ENCODE assay signal across 1 cellular context in the genomic region with DNA sequence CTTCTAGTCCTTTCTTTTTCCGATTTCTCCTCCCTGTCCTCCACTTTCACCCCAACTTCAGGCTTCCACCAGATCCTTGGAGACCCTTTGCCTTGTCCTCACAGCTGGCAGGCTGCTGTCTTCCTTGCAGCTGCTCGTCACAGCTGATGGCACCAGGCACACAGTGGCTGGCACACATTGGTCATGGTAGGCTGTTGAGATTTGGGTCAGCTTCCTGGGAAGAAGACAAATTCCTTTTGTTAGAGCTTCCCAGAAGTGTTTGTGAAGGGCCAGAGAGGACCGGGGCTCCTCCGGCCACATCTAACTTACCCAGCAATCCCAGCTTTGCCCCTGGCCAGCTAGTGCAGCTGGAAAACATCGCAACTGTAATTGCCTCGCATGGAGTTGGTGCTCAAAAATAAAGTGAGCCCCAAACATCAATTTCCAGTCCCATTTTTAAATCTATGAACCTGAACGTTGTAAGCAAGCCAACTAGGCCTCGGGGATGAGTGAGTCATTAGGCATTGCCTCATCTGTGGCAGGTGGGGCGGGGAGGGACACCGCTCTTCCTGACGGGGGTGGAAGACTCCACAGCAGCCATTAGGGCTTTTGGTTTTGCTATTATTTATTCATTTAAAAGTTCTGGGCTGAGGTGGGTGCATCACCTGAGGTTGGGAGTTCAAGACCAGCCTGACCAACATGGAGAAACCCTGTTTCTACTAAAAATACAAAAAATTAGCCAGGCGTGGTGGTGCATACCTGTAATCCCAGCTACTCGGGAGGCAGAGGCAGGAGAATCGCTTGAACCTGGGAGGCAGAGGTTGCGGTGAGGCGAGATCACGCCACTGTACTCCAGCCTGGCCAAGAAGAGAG.
A peak's percentile ranks its signal among the peaks of the same experiment; 100 is the strongest.
TF ChIP-seq lines count a peak whose summit lies in the region.

No MANE protein-coding gene starts in this region.

TF ChIP-seq in HepG2, 621 proteins besides CTCF, POLR2A, EP300 and RAD21 (continues in another document):
- TF ChIP-seq, protein P1, sequence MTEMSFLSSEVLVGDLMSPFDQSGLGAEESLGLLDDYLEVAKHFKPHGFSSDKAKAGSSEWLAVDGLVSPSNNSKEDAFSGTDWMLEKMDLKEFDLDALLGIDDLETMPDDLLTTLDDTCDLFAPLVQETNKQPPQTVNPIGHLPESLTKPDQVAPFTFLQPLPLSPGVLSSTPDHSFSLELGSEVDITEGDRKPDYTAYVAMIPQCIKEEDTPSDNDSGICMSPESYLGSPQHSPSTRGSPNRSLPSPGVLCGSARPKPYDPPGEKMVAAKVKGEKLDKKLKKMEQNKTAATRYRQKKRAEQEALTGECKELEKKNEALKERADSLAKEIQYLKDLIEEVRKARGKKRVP (CRISPR knock-in tag; IDR thresholded peaks at IDR 0.05), result peak in 1 of 2 experiments; percentile 64; a peak in 1 of 4 replicates
- no peak for TF ChIP-seq SIX4 (CRISPR knock-in tag; IDR thresholded peaks at IDR 0.05)
- TF ChIP-seq, protein P2, sequence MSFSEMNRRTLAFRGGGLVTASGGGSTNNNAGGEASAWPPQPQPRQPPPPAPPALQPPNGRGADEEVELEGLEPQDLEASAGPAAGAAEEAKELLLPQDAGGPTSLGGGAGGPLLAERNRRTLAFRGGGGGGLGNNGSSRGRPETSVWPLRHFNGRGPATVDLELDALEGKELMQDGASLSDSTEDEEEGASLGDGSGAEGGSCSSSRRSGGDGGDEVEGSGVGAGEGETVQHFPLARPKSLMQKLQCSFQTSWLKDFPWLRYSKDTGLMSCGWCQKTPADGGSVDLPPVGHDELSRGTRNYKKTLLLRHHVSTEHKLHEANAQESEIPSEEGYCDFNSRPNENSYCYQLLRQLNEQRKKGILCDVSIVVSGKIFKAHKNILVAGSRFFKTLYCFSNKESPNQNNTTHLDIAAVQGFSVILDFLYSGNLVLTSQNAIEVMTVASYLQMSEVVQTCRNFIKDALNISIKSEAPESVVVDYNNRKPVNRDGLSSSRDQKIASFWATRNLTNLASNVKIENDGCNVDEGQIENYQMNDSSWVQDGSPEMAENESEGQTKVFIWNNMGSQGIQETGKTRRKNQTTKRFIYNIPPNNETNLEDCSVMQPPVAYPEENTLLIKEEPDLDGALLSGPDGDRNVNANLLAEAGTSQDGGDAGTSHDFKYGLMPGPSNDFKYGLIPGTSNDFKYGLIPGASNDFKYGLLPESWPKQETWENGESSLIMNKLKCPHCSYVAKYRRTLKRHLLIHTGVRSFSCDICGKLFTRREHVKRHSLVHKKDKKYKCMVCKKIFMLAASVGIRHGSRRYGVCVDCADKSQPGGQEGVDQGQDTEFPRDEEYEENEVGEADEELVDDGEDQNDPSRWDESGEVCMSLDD (CRISPR knock-in tag; IDR thresholded peaks at IDR 0.05; ENCODE audit: borderline replicate concordance), result no peak
- TF ChIP-seq SAP130 (CRISPR knock-in tag; IDR thresholded peaks at IDR 0.05; ENCODE audit: low read depth), result 0 out of 2 replicates have a peak, but pooled peaks have one; percentile 19
- TF ChIP-seq CBX5 (CRISPR knock-in tag; IDR thresholded peaks at IDR 0.05; ENCODE audit: borderline replicate concordance), result no peak
- no peak for TF ChIP-seq KMT2B (CRISPR knock-in tag; IDR thresholded peaks at IDR 0.05)
- peak; percentile 65; the same call in 1 of the 2 replicates for TF ChIP-seq CEBPB (IDR thresholded peaks at IDR 0.05; ENCODE audit: borderline replicate concordance, low read depth, low read length)
- TF ChIP-seq, protein P3, sequence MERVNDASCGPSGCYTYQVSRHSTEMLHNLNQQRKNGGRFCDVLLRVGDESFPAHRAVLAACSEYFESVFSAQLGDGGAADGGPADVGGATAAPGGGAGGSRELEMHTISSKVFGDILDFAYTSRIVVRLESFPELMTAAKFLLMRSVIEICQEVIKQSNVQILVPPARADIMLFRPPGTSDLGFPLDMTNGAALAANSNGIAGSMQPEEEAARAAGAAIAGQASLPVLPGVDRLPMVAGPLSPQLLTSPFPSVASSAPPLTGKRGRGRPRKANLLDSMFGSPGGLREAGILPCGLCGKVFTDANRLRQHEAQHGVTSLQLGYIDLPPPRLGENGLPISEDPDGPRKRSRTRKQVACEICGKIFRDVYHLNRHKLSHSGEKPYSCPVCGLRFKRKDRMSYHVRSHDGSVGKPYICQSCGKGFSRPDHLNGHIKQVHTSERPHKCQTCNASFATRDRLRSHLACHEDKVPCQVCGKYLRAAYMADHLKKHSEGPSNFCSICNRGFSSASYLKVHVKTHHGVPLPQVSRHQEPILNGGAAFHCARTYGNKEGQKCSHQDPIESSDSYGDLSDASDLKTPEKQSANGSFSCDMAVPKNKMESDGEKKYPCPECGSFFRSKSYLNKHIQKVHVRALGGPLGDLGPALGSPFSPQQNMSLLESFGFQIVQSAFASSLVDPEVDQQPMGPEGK (CRISPR knock-in tag; IDR thresholded peaks at IDR 0.05), result peak; percentile 77
- 0 out of 2 replicates have a peak, but pooled peaks have one; percentile 8 for TF ChIP-seq KAT8 (CRISPR knock-in tag; IDR thresholded peaks at IDR 0.05)
- TF ChIP-seq ZNF205 (CRISPR knock-in tag; IDR thresholded peaks at IDR 0.05), result peak; percentile 34; the same call in 1 of the 2 replicates
- no peak for TF ChIP-seq ZBTB1 (CRISPR knock-in tag; IDR thresholded peaks at IDR 0.05; ENCODE audit: borderline replicate concordance)
- TF ChIP-seq CEBPG (CRISPR knock-in tag; IDR thresholded peaks at IDR 0.05), result peak; percentile 78
- no peak for TF ChIP-seq ZNF776 (CRISPR knock-in tag; IDR thresholded peaks at IDR 0.05)
- TF ChIP-seq, protein P4, sequence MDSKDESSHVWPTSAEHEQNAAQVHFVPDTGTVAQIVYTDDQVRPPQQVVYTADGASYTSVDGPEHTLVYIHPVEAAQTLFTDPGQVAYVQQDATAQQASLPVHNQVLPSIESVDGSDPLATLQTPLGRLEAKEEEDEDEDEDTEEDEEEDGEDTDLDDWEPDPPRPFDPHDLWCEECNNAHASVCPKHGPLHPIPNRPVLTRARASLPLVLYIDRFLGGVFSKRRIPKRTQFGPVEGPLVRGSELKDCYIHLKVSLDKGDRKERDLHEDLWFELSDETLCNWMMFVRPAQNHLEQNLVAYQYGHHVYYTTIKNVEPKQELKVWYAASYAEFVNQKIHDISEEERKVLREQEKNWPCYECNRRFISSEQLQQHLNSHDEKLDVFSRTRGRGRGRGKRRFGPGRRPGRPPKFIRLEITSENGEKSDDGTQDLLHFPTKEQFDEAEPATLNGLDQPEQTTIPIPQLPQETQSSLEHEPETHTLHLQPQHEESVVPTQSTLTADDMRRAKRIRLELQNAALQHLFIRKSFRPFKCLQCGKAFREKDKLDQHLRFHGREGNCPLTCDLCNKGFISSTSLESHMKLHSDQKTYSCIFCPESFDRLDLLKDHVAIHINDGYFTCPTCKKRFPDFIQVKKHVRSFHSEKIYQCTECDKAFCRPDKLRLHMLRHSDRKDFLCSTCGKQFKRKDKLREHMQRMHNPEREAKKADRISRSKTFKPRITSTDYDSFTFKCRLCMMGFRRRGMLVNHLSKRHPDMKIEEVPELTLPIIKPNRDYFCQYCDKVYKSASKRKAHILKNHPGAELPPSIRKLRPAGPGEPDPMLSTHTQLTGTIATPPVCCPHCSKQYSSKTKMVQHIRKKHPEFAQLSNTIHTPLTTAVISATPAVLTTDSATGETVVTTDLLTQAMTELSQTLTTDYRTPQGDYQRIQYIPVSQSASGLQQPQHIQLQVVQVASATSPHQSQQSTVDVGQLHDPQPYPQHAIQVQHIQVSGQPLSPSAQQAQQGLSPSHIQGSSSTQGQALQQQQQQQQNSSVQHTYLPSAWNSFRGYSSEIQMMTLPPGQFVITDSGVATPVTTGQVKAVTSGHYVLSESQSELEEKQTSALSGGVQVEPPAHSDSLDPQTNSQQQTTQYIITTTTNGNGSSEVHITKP (CRISPR knock-in tag; IDR thresholded peaks at IDR 0.05; ENCODE audit: low read depth), result 0 out of 2 replicates have a peak, but pooled peaks have one; percentile 32
- no peak for TF ChIP-seq ZSCAN20 (CRISPR knock-in tag; IDR thresholded peaks at IDR 0.05; ENCODE audit: borderline replicate concordance)
- TF ChIP-seq FOSL1 (CRISPR knock-in tag; IDR thresholded peaks at IDR 0.05; ENCODE audit: borderline replicate concordance), result peak; percentile 57; the same call in 1 of the 2 replicates
- TF ChIP-seq, protein P5, sequence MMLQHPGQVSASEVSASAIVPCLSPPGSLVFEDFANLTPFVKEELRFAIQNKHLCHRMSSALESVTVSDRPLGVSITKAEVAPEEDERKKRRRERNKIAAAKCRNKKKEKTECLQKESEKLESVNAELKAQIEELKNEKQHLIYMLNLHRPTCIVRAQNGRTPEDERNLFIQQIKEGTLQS (CRISPR knock-in tag; IDR thresholded peaks at IDR 0.05), result peak; percentile 72; the same call in 1 of the 2 replicates
- no peak for TF ChIP-seq KLF9 (CRISPR knock-in tag; IDR thresholded peaks at IDR 0.05; ENCODE audit: low read depth)
- TF ChIP-seq, protein P6, sequence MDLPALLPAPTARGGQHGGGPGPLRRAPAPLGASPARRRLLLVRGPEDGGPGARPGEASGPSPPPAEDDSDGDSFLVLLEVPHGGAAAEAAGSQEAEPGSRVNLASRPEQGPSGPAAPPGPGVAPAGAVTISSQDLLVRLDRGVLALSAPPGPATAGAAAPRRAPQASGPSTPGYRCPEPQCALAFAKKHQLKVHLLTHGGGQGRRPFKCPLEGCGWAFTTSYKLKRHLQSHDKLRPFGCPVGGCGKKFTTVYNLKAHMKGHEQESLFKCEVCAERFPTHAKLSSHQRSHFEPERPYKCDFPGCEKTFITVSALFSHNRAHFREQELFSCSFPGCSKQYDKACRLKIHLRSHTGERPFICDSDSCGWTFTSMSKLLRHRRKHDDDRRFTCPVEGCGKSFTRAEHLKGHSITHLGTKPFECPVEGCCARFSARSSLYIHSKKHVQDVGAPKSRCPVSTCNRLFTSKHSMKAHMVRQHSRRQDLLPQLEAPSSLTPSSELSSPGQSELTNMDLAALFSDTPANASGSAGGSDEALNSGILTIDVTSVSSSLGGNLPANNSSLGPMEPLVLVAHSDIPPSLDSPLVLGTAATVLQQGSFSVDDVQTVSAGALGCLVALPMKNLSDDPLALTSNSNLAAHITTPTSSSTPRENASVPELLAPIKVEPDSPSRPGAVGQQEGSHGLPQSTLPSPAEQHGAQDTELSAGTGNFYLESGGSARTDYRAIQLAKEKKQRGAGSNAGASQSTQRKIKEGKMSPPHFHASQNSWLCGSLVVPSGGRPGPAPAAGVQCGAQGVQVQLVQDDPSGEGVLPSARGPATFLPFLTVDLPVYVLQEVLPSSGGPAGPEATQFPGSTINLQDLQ (CRISPR knock-in tag; IDR thresholded peaks at IDR 0.05), result no peak
- TF ChIP-seq, protein P7, sequence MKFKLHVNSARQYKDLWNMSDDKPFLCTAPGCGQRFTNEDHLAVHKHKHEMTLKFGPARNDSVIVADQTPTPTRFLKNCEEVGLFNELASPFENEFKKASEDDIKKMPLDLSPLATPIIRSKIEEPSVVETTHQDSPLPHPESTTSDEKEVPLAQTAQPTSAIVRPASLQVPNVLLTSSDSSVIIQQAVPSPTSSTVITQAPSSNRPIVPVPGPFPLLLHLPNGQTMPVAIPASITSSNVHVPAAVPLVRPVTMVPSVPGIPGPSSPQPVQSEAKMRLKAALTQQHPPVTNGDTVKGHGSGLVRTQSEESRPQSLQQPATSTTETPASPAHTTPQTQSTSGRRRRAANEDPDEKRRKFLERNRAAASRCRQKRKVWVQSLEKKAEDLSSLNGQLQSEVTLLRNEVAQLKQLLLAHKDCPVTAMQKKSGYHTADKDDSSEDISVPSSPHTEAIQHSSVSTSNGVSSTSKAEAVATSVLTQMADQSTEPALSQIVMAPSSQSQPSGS (CRISPR knock-in tag; IDR thresholded peaks at IDR 0.05), result no peak
- TF ChIP-seq ZNF552 (CRISPR knock-in tag; IDR thresholded peaks at IDR 0.05; ENCODE audit: borderline replicate concordance), result no peak
- TF ChIP-seq ZFY (CRISPR knock-in tag; IDR thresholded peaks at IDR 0.05), result peak; percentile 40; the same call in 1 of the 2 replicates
- TF ChIP-seq, protein P8, sequence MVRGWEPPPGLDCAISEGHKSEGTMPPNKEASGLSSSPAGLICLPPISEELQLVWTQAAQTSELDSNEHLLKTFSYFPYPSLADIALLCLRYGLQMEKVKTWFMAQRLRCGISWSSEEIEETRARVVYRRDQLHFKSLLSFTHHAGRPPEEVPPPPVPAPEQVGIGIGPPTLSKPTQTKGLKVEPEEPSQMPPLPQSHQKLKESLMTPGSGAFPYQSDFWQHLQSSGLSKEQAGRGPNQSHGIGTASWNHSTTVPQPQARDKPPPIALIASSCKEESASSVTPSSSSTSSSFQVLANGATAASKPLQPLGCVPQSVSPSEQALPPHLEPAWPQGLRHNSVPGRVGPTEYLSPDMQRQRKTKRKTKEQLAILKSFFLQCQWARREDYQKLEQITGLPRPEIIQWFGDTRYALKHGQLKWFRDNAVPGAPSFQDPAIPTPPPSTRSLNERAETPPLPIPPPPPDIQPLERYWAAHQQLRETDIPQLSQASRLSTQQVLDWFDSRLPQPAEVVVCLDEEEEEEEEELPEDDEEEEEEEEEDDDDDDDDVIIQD (CRISPR knock-in tag; IDR thresholded peaks at IDR 0.05; ENCODE audit: low read depth), result 0 out of 2 replicates have a peak, but pooled peaks have one; percentile 27
- no peak for TF ChIP-seq ELF1 (CRISPR knock-in tag; IDR thresholded peaks at IDR 0.05)
- peak; percentile 68; the same call in 1 of the 2 replicates for TF ChIP-seq ZNF644 (CRISPR knock-in tag; IDR thresholded peaks at IDR 0.05; ENCODE audit: low read depth)
- TF ChIP-seq ZMYM4 (CRISPR knock-in tag; IDR thresholded peaks at IDR 0.05), result no peak
- no peak for TF ChIP-seq ZNF766 (CRISPR knock-in tag; IDR thresholded peaks at IDR 0.05; ENCODE audit: borderline replicate concordance)
- TF ChIP-seq, protein P9, sequence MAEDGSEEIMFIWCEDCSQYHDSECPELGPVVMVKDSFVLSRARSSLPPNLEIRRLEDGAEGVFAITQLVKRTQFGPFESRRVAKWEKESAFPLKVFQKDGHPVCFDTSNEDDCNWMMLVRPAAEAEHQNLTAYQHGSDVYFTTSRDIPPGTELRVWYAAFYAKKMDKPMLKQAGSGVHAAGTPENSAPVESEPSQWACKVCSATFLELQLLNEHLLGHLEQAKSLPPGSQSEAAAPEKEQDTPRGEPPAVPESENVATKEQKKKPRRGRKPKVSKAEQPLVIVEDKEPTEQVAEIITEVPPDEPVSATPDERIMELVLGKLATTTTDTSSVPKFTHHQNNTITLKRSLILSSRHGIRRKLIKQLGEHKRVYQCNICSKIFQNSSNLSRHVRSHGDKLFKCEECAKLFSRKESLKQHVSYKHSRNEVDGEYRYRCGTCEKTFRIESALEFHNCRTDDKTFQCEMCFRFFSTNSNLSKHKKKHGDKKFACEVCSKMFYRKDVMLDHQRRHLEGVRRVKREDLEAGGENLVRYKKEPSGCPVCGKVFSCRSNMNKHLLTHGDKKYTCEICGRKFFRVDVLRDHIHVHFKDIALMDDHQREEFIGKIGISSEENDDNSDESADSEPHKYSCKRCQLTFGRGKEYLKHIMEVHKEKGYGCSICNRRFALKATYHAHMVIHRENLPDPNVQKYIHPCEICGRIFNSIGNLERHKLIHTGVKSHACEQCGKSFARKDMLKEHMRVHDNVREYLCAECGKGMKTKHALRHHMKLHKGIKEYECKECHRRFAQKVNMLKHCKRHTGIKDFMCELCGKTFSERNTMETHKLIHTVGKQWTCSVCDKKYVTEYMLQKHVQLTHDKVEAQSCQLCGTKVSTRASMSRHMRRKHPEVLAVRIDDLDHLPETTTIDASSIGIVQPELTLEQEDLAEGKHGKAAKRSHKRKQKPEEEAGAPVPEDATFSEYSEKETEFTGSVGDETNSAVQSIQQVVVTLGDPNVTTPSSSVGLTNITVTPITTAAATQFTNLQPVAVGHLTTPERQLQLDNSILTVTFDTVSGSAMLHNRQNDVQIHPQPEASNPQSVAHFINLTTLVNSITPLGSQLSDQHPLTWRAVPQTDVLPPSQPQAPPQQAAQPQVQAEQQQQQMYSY (CRISPR knock-in tag; IDR thresholded peaks at IDR 0.05), result no peak
- no peak for TF ChIP-seq BRD4 (CRISPR knock-in tag; IDR thresholded peaks at IDR 0.05)
- TF ChIP-seq MAZ (IDR thresholded peaks at IDR 0.05; ENCODE audit: borderline replicate concordance, low read depth, low read length), result no peak
- no peak for TF ChIP-seq MAZ (CRISPR knock-in tag; IDR thresholded peaks at IDR 0.05; ENCODE audit: low read depth)
- no peak for TF ChIP-seq JDP2 (CRISPR knock-in tag; IDR thresholded peaks at IDR 0.05; ENCODE audit: borderline replicate concordance)
- TF ChIP-seq NCOA2 (CRISPR knock-in tag; IDR thresholded peaks at IDR 0.05), result no peak
